ENCODE assay signal across 18 cellular contexts in genomic region chr11:95545116-95545875, GRCh38.
A peak's percentile ranks its signal among the peaks of the same experiment; 100 is the strongest.
DNase-seq lines count a peak whose midpoint lies in the region; ATAC-seq and TF ChIP-seq lines count a peak whose summit lies in the region.
"Had no signal": no experiment of that assay in that cellular context is flagged by ENCODE, and none has a peak within 500 bp of the region (broad histone marks: within the 10 kb centered on the region; RNA-seq: fewer than 3 reads in every experiment).

No MANE protein-coding gene starts in this region.

- 0 out of 2 replicates have a peak overlapping the region, but pooled peaks have one; percentile 5 for H3K4me2 ChIP-seq in BLaER1
- H3K4me2 ChIP-seq in HCT116 (ENCODE audit: low read length): no peak overlapping the region

- no peaks in the 10 kb centered on the region for H4K20me1 ChIP-seq in BLaER1
- no peaks in the 10 kb centered on the region for H4K20me1 ChIP-seq in HCT116 (ENCODE audit: insufficient read depth)

- H3K36me3 ChIP-seq in BLaER1 (no peaks in the 10 kb centered on the region), HCT116 (ENCODE audit: control insufficient read depth in 1 of 2, insufficient read depth in 2 of 2, low read length in 2 of 2) (no peaks in the 10 kb centered on the region)
- H3K36me3 ChIP-seq: pancreas, thyroid gland had no signal

- no peaks in the 10 kb centered on the region for H3K79me2 ChIP-seq in HCT116 (ENCODE audit: insufficient read depth, low read length)

- RAD21 ChIA-PET in HCT116 (lab: Charles Lee; ENCODE audit: low non-redundant PET in 1 of 2, low total read pairs in 2 of 2, uncharacterized antibody in 2 of 2, unreplicated experiment in 2 of 2): interaction anchor here in 1 of 2 experiments (1.3 kb wide), 1 partner anchor 160 kb away, joined by 3 read pairs; no protein-coding TSS in a partner anchor

- no peak overlapping the region for H3K4me3 ChIP-seq in BLaER1
- no peak overlapping the region for H3K4me3 ChIP-seq in HCT116 (replicated peaks in 1 of 2; ENCODE audit: low read depth in 1 of 2, low read length in 2 of 2)
- H3K4me3 ChIP-seq: pancreas, thyroid gland had no signal

- TF ChIP-seq CTCF in HCT116 (IDR thresholded peaks at IDR 0.05 in 2 of 3, conservative IDR thresholded peaks at IDR 0.05 in 1 of 3; ENCODE audit: borderline replicate concordance in 1 of 3, insufficient read depth in 1 of 3, low read depth in 2 of 3, low read length in 2 of 3): peak in 2 of 3 experiments; percentile 25 to 36; a peak in 4 of 6 replicates

- peak; percentile 78 for ATAC-seq in HCT116
- ATAC-seq: pancreas had no signal

- no TSS peak for BruUV-seq in HCT116 (replicated peaks; lab: Mats Ljungman, UMichigan)

- H3K27ac ChIP-seq in BLaER1: no peak overlapping the region
- no peak overlapping the region for H3K27ac ChIP-seq in HCT116 (ENCODE audit: low read depth, low read length)
- H3K27ac ChIP-seq: pancreas, thyroid gland had no signal

- H3K4me1 ChIP-seq in BLaER1 (peaks cover 5% of the 10 kb centered on the region), HCT116 (ENCODE audit: control insufficient read depth in 1 of 2, insufficient read depth in 2 of 2, low read length in 2 of 2) (no peaks in the 10 kb centered on the region)
- H3K4me1 ChIP-seq: pancreas had no signal

- H2AFZ ChIP-seq in HCT116 (ENCODE audit: low read depth, low read length, poor library complexity, severe bottlenecking): no peak overlapping the region

- intact Hi-C loops in HCT116 (cut with micrococcal nuclease) (no loop called here), posterior vena cava (cut with DNase I) (no loop called here)

- POLR2A ChIA-PET in HCT116 (lab: Charles Lee): no interaction called here

- H3K9me2 ChIP-seq in HCT116 (ENCODE audit: insufficient read depth): no peaks in the 10 kb centered on the region

- DNase-seq in HCT116 (ENCODE audit: low read depth, low spot score) (peak; percentile 2), RPMI8226 (peak; percentile 12), erythroblast (lab: John Stamatoyannopoulos, UW) (peak; percentile 9 to 11), GDM1 (lab: John Stamatoyannopoulos, UW) (no peak), posterior vena cava (ENCODE audit: low spot score) (no peak)
- DNase-seq in stimulated activated CD4-positive, alpha-beta T cell treated with anti-CD3 and anti-CD28 coated beads, Interleukin-4, amount 100 ng/mL, for 24 hours: no peak
- no peak for DNase-seq in activated CD4-positive, alpha-beta T cell treated with anti-CD3 and anti-CD28 coated beads for 48 hours
- DNase-seq: activated B cell treated with CpG ODN at 0.5 μM for 24 hours; activated CD8-positive, alpha-beta memory T cell treated with anti-CD3 and anti-CD28 coated beads, Interleukin-2, amount 50 U/mL, for 4 hours; activated naive CD4-positive, alpha-beta T cell treated with anti-CD3 and anti-CD28 coated beads for 36 hours; AML-193; DMS79 treated with DMSO at 0.1 percent for 48 hours; GOT3; head of caudate nucleus; kidney; pancreas; thyroid gland had no signal

- H3K9me3 ChIP-seq in BLaER1 (no peaks in the 10 kb centered on the region), HCT116 (ENCODE audit: control insufficient read depth in 1 of 2, insufficient read depth in 1 of 2, low read depth in 1 of 2, low read length in 2 of 2) (no peaks in the 10 kb centered on the region)
- H3K9me3 ChIP-seq: pancreas, thyroid gland had no signal

- H3K27me3 ChIP-seq in BLaER1 (no peaks in the 10 kb centered on the region), HCT116 (ENCODE audit: insufficient read depth, low read length) (0 out of 2 replicates have a peak, but pooled peaks cover 9% of the 10 kb centered on the region)
- H3K27me3 ChIP-seq: pancreas, thyroid gland had no signal

- TF ChIP-seq POLR2A in HCT116 (IDR thresholded peaks at IDR 0.05; ENCODE audit: borderline replicate concordance, extremely low read depth, insufficient read depth, insufficient read length): no peak
- TF ChIP-seq POLR2A in erythroblast (IDR thresholded peaks at IDR 0.05; ENCODE audit: low read length): no peak

- CTCF ChIA-PET in HCT116 (lab: Charles Lee): interaction anchor here (0.9 to 1.3 kb wide), 3 partner anchors 11 to 18 kb away, joined by 3 read pairs; no protein-coding TSS in a partner anchor

- peak; percentile 19; the same call in 1 of the 2 replicates for TF ChIP-seq RAD21 in HCT116 (IDR thresholded peaks at IDR 0.05; ENCODE audit: low read depth)

- no peak overlapping the region for H3K9ac ChIP-seq in BLaER1
- H3K9ac ChIP-seq in HCT116 (ENCODE audit: low read length): no peak overlapping the region

TF ChIP-seq in HCT116, 20 proteins besides CTCF, POLR2A, EP300 and RAD21:
- TF ChIP-seq YY1 (IDR thresholded peaks at IDR 0.05; ENCODE audit: extremely low read depth, insufficient replicate concordance, low read depth, low read length): no peak
- TF ChIP-seq SRF (IDR thresholded peaks at IDR 0.05; ENCODE audit: low read depth): no peak
- TF ChIP-seq ZNF274 (IDR thresholded peaks at IDR 0.05; ENCODE audit: low read depth, low read length): no peak
- TF ChIP-seq SIN3A (IDR thresholded peaks at IDR 0.05; ENCODE audit: low read depth): no peak
- TF ChIP-seq FOSL1 (IDR thresholded peaks at IDR 0.05; ENCODE audit: low read depth): no peak
- no peak for TF ChIP-seq SP1 (IDR thresholded peaks at IDR 0.05; ENCODE audit: low read depth)
- no peak for TF ChIP-seq ATF3 (IDR thresholded peaks at IDR 0.05)
- no peak for TF ChIP-seq ELF1 (IDR thresholded peaks at IDR 0.05; ENCODE audit: borderline replicate concordance, low read depth)
- TF ChIP-seq ZBTB33 (IDR thresholded peaks at IDR 0.05; ENCODE audit: extremely low read depth, insufficient replicate concordance, low read length): no peak
- no peak for TF ChIP-seq TCF7L2 (IDR thresholded peaks at IDR 0.05; ENCODE audit: borderline replicate concordance, extremely low read depth, insufficient read depth, insufficient read length)
- TF ChIP-seq EGR1 (IDR thresholded peaks at IDR 0.05; ENCODE audit: low read depth): no peak
- no peak for TF ChIP-seq EZH2phosphoT487 (IDR thresholded peaks at IDR 0.05; ENCODE audit: borderline replicate concordance)
- no peak for TF ChIP-seq REST (IDR thresholded peaks at IDR 0.05; ENCODE audit: low read depth)
- no peak for TF ChIP-seq ZFX (IDR thresholded peaks at IDR 0.05)
- no peak for TF ChIP-seq CBX3 (IDR thresholded peaks at IDR 0.05; ENCODE audit: low read depth)
- TF ChIP-seq EZH2 (IDR thresholded peaks at IDR 0.05): no peak
TF ChIP-seq in HCT116: peak in this region for 0.

Comparison
In these comparisons a context has a peak if more than half of its experiments do, and no peak if none do; other contexts are left out.
1. DNase-seq: peak in HCT116 (single experiment), RPMI8226 (single experiment) and erythroblast (2 of 2); none in GDM1 (single experiment), stimulated activated CD4-positive, alpha-beta T cell treated with anti-CD3 and anti-CD28 coated beads, Interleukin-4, amount 100 ng/mL, for 24 hours (single experiment), posterior vena cava (single experiment) and activated CD4-positive, alpha-beta T cell treated with anti-CD3 and anti-CD28 coated beads for 48 hours (single experiment).